25 cellular contexts compared by ENCODE assay signal in genomic region chr7:457814-458510, GRCh38.
DNase-seq lines count a peak whose midpoint lies in the region; ATAC-seq and TF ChIP-seq lines count a peak whose summit lies in the region.
"Had no signal": no experiment of that assay in that cellular context is flagged by ENCODE, and none has a peak within 500 bp of the region (broad histone marks: within the 10 kb centered on the region; RNA-seq: fewer than 3 reads in every experiment).

No MANE protein-coding gene starts in this region.

- H3K9me3 ChIP-seq in neuronal stem cell (replicated peaks in 1 of 2; ENCODE audit: control insufficient read depth in 2 of 2, insufficient read depth in 1 of 2, low read depth in 1 of 2, low read length in 2 of 2) = peaks cover 0 to 5% of the 10 kb centered on the region in 2 donors
- H3K9me3 ChIP-seq: vagina had no signal

- peak overlapping the region; percentile 55 for H3K23ac ChIP-seq in neuronal stem cell (ENCODE audit: low read depth, low read length, poor library complexity)

- H3K27ac ChIP-seq in neuronal stem cell (replicated peaks; ENCODE audit: low read length) = no peak overlapping the region
- H3K27ac ChIP-seq: vagina, WERI-Rb-1 had no signal

- no peaks in the 10 kb centered on the region for H3K27me3 Mint-ChIP-seq in natural killer cell treated with Interleukin-12 subunit alpha and Interleukin-12 subunit beta and Interleukin-15 and Interleukin-18, amount 100 ng/mL, for 72 hours
- H3K27me3 Mint-ChIP-seq in natural killer cell (ENCODE audit: low read depth in 2 of 2) (no peaks in the 10 kb centered on the region), type B pancreatic cell (peaks cover 3% of the 10 kb centered on the region)
- no peaks in the 10 kb centered on the region for H3K27me3 Mint-ChIP-seq in activated CD4-positive, alpha-beta memory T cell treated with anti-CD3 and anti-CD28 coated beads for 36 hours
- H3K27me3 Mint-ChIP-seq: activated naive CD8-positive, alpha-beta T cell treated with anti-CD3 and anti-CD28 coated beads, Interleukin-2, amount 50 U/mL, for 24 hours; effector memory CD8-positive, alpha-beta T cell had no signal

- H2AFZ ChIP-seq in neuronal stem cell (ENCODE audit: low read length) = no peak overlapping the region
- H2AFZ ChIP-seq: GM23338 had no signal

- H4K8ac ChIP-seq in neuronal stem cell (ENCODE audit: low read depth, low read length) = no peak overlapping the region

- H3K4me3 Mint-ChIP-seq in natural killer cell treated with Interleukin-12 subunit alpha and Interleukin-12 subunit beta and Interleukin-15 and Interleukin-18, amount 100 ng/mL, for 72 hours = no peak overlapping the region
- H3K4me3 Mint-ChIP-seq in natural killer cell (no peak overlapping the region), type B pancreatic cell (no peak overlapping the region)
- no peak overlapping the region for H3K4me3 Mint-ChIP-seq in activated CD4-positive, alpha-beta memory T cell treated with anti-CD3 and anti-CD28 coated beads for 36 hours
- H3K4me3 Mint-ChIP-seq: activated naive CD8-positive, alpha-beta T cell treated with anti-CD3 and anti-CD28 coated beads, Interleukin-2, amount 50 U/mL, for 24 hours; CD4-positive, alpha-beta memory T cell; effector memory CD8-positive, alpha-beta T cell; GM23338; immature natural killer cell had no signal

- intact Hi-C loops in natural killer cell (cut with micrococcal nuclease) = no loop called here
- intact Hi-C loops in activated CD4-positive, alpha-beta memory T cell treated with anti-CD3 and anti-CD28 coated beads for 36 hours (cut with micrococcal nuclease) = no loop called here

- no peak overlapping the region for H4K91ac ChIP-seq in neuronal stem cell (ENCODE audit: low read depth, low read length, poor library complexity)

- peak overlapping the region; percentile 25 for H2BK15ac ChIP-seq in neuronal stem cell (ENCODE audit: low read length)

- H2AK5ac ChIP-seq in neuronal stem cell (ENCODE audit: low read depth, low read length) = peak overlapping the region; percentile 98

- TF ChIP-seq CTCF in natural killer cell (IDR thresholded peaks at IDR 0.05) (no peak), type B pancreatic cell (conservative IDR thresholded peaks at IDR 0.05) (no peak)

- no peaks in the 10 kb centered on the region for H3K36me3 Mint-ChIP-seq in natural killer cell treated with Interleukin-12 subunit alpha and Interleukin-12 subunit beta and Interleukin-15 and Interleukin-18, amount 100 ng/mL, for 72 hours
- no peaks in the 10 kb centered on the region for H3K36me3 Mint-ChIP-seq in natural killer cell
- no peaks in the 10 kb centered on the region for H3K36me3 Mint-ChIP-seq in type B pancreatic cell
- no peaks in the 10 kb centered on the region for H3K36me3 Mint-ChIP-seq in activated CD4-positive, alpha-beta memory T cell treated with anti-CD3 and anti-CD28 coated beads for 36 hours
- H3K36me3 Mint-ChIP-seq: CD4-positive, alpha-beta memory T cell; immature natural killer cell had no signal

- CTCF ChIA-PET in activated CD4-positive, alpha-beta memory T cell treated with anti-CD3 and anti-CD28 coated beads for 36 hours (lab: Charles Lee) = no interaction called here

- peak overlapping the region; percentile 16 for H2BK12ac ChIP-seq in neuronal stem cell (ENCODE audit: low read length)

- H2BK120ac ChIP-seq in neuronal stem cell (ENCODE audit: low read depth, low read length) = peak overlapping the region; percentile 54

- H3K9ac ChIP-seq in neuronal stem cell (ENCODE audit: low read depth, low read length, poor library complexity) = no peak overlapping the region

- WGBS in neuronal stem cell (ENCODE audit: extremely low coverage in 2 of 2, insufficient read length in 2 of 2, insufficient replicate concordance in 1 of 2), 2 donors = no CpG with 5 or more reads among the region's 30 CpGs

- H3K4ac ChIP-seq in neuronal stem cell (ENCODE audit: low read length) = peak overlapping the region; percentile 89

- no peaks in the 10 kb centered on the region for H3K36me3 ChIP-seq in neuronal stem cell (replicated peaks in 1 of 2; ENCODE audit: control insufficient read depth in 2 of 2, insufficient read depth in 2 of 2, low read length in 2 of 2)
- H3K36me3 ChIP-seq: vagina, WERI-Rb-1 had no signal

- H2BK5ac ChIP-seq in neuronal stem cell (ENCODE audit: low read length) = peak overlapping the region; percentile 53

- H3K14ac ChIP-seq in neuronal stem cell (ENCODE audit: low read length) = peak overlapping the region; percentile 31

- H3K4me3 ChIP-seq in neuronal stem cell (ENCODE audit: low read length in 2 of 2) = no peak overlapping the region
- H3K4me3 ChIP-seq: GM23338, vagina had no signal

- H3K4me2 ChIP-seq in neuronal stem cell (ENCODE audit: insufficient read depth, low read length, poor library complexity, severe bottlenecking) = no peak overlapping the region
- H3K4me2 ChIP-seq: GM23338 had no signal

- H3K4me1 ChIP-seq in neuronal stem cell (ENCODE audit: control insufficient read depth in 2 of 2, insufficient read depth in 1 of 2, low read depth in 1 of 2, low read length in 2 of 2) = peaks cover 7 to 16% of the 10 kb centered on the region in 2 donors

- H3K4me1 Mint-ChIP-seq in natural killer cell treated with Interleukin-12 subunit alpha and Interleukin-12 subunit beta and Interleukin-15 and Interleukin-18, amount 100 ng/mL, for 72 hours (ENCODE audit: low read depth in 2 of 2) = no peaks in the 10 kb centered on the region
- no peaks in the 10 kb centered on the region for H3K4me1 Mint-ChIP-seq in natural killer cell
- peaks cover 11% of the 10 kb centered on the region for H3K4me1 Mint-ChIP-seq in type B pancreatic cell (ENCODE audit: unreplicated experiment)
- no peaks in the 10 kb centered on the region for H3K4me1 Mint-ChIP-seq in activated CD4-positive, alpha-beta memory T cell treated with anti-CD3 and anti-CD28 coated beads for 36 hours (ENCODE audit: low read depth)
- H3K4me1 Mint-ChIP-seq: activated naive CD8-positive, alpha-beta T cell treated with anti-CD3 and anti-CD28 coated beads, Interleukin-2, amount 50 U/mL, for 24 hours; CD4-positive, alpha-beta memory T cell; immature natural killer cell had no signal

- peaks cover 0 to 9% (median under 1%) of the 10 kb centered on the region in 3 experiments for H3K27me3 ChIP-seq in neuronal stem cell (ENCODE audit: control insufficient read depth in 3 of 3, insufficient read depth in 3 of 3, low read depth in 1 of 3, low read length in 3 of 3)
- H3K27me3 ChIP-seq: vagina had no signal

- H3K79me1 ChIP-seq in neuronal stem cell (ENCODE audit: low read depth, low read length) = no peaks in the 10 kb centered on the region

- POLR2A ChIA-PET in activated CD4-positive, alpha-beta memory T cell treated with anti-CD3 and anti-CD28 coated beads for 36 hours (lab: Charles Lee) = no interaction called here

- peak; percentile 25 to 31 for ATAC-seq in natural killer cell treated with Interleukin-12 subunit alpha and Interleukin-12 subunit beta and Interleukin-15 and Interleukin-18, amount 100 ng/mL, for 72 hours
- ATAC-seq in natural killer cell (no peak), esophagus mucosa (peak; percentile 23), HG03565 (IDR thresholded peaks at IDR 0.05; ENCODE audit: unreplicated experiment) (no peak)
- ATAC-seq: activated naive CD8-positive, alpha-beta T cell treated with anti-CD3 and anti-CD28 coated beads, Interleukin-2, amount 50 U/mL, for 24 hours; effector memory CD8-positive, alpha-beta T cell; GM23338 had no signal

- DNase-seq in natural killer cell treated with Interleukin-12 subunit alpha and Interleukin-12 subunit beta and Interleukin-15 and Interleukin-18, amount 100 ng/mL, for 72 hours (ENCODE audit: low spot score) = peak; percentile 58
- DNase-seq in natural killer cell = no peak
- DNase-seq in neuronal stem cell (ENCODE audit: low spot score) = no peak
- DNase-seq in NCI-H69 (lab: John Stamatoyannopoulos, UW) = no peak
- DNase-seq in type B pancreatic cell (ENCODE audit: extremely low spot score, unreplicated experiment) = no peak
- DNase-seq in activated CD4-positive, alpha-beta memory T cell treated with anti-CD3 and anti-CD28 coated beads for 36 hours = no peak
- DNase-seq: activated CD4-positive, alpha-beta T cell treated with anti-CD3 and anti-CD28 coated beads for 48 hours; activated effector memory CD4-positive, alpha-beta T cell treated with anti-CD3 and anti-CD28 coated beads, Interleukin-2, amount 50 U/mL, for 16 hours; activated naive CD8-positive, alpha-beta T cell treated with anti-CD3 and anti-CD28 coated beads, Interleukin-2, amount 50 U/mL, for 24 hours; caudate nucleus; CD4-positive, alpha-beta memory T cell; effector memory CD8-positive, alpha-beta T cell; immature natural killer cell; KG1; NCI-H1105; NCI-H1930; NCI-H524 treated with DMSO at 0.1 percent for 48 hours; nucleus accumbens; SHP77; stimulated activated naive CD4-positive, alpha-beta T cell; WERI-Rb-1 had no signal

- peak overlapping the region; percentile 91 for H3K18ac ChIP-seq in neuronal stem cell (ENCODE audit: low read length)

- no peaks in the 10 kb centered on the region for H3K9me3 Mint-ChIP-seq in natural killer cell treated with Interleukin-12 subunit alpha and Interleukin-12 subunit beta and Interleukin-15 and Interleukin-18, amount 100 ng/mL, for 72 hours
- H3K9me3 Mint-ChIP-seq in natural killer cell = no peaks in the 10 kb centered on the region
- H3K9me3 Mint-ChIP-seq in type B pancreatic cell = no peaks in the 10 kb centered on the region
- no peaks in the 10 kb centered on the region for H3K9me3 Mint-ChIP-seq in activated CD4-positive, alpha-beta memory T cell treated with anti-CD3 and anti-CD28 coated beads for 36 hours
- H3K9me3 Mint-ChIP-seq: activated naive CD8-positive, alpha-beta T cell treated with anti-CD3 and anti-CD28 coated beads, Interleukin-2, amount 50 U/mL, for 24 hours; CD4-positive, alpha-beta memory T cell; effector memory CD8-positive, alpha-beta T cell; GM23338; immature natural killer cell had no signal

- no peak overlapping the region for H3K27ac Mint-ChIP-seq in natural killer cell treated with Interleukin-12 subunit alpha and Interleukin-12 subunit beta and Interleukin-15 and Interleukin-18, amount 100 ng/mL, for 72 hours
- no peak overlapping the region for H3K27ac Mint-ChIP-seq in natural killer cell
- no peak overlapping the region for H3K27ac Mint-ChIP-seq in type B pancreatic cell
- H3K27ac Mint-ChIP-seq in activated CD4-positive, alpha-beta memory T cell treated with anti-CD3 and anti-CD28 coated beads for 36 hours = no peak overlapping the region
- H3K27ac Mint-ChIP-seq: activated naive CD8-positive, alpha-beta T cell treated with anti-CD3 and anti-CD28 coated beads, Interleukin-2, amount 50 U/mL, for 24 hours; CD4-positive, alpha-beta memory T cell; effector memory CD8-positive, alpha-beta T cell; GM23338; immature natural killer cell had no signal

Comparison
In these comparisons a context has a peak if more than half of its experiments do, and no peak if none do; other contexts are left out.
1. ATAC-seq: peak in natural killer cell treated with Interleukin-12 subunit alpha and Interleukin-12 subunit beta and Interleukin-15 and Interleukin-18, amount 100 ng/mL, for 72 hours (2 of 2) and esophagus mucosa (single experiment); none in natural killer cell (0 of 3) and HG03565 (single experiment).